ENCODE assay signal across 10 cellular contexts in genomic region chr3:27723803-27724458, GRCh38. TPM values are rescaled to one million over a fixed set of nuclear protein-coding genes. Genes with fewer than 3 reads are reported as not detected.
DNase-seq lines count a peak whose midpoint lies in the region; ATAC-seq and TF ChIP-seq lines count a peak whose summit lies in the region.
"Had no signal": no experiment of that assay in that cellular context is flagged by ENCODE, and none has a peak within 500 bp of the region (broad histone marks: within the 10 kb centered on the region; RNA-seq: fewer than 3 reads in every experiment).

No MANE protein-coding gene starts in this region.

- H3K9me3 ChIP-seq in CD8-positive, alpha-beta memory T cell (ENCODE audit: low read length), result no peaks in the 10 kb centered on the region
- no peaks in the 10 kb centered on the region for H3K9me3 ChIP-seq in HUES48 (ENCODE audit: control insufficient read depth, insufficient read depth, low read length)
- no peaks in the 10 kb centered on the region for H3K9me3 ChIP-seq in effector memory CD4-positive, alpha-beta T cell (ENCODE audit: control insufficient read depth, low read length)
- H3K9me3 ChIP-seq in neural progenitor cell (ENCODE audit: low read depth), result no peaks in the 10 kb centered on the region
- no peaks in the 10 kb centered on the region for H3K9me3 ChIP-seq in right lobe of liver
- no peaks in the 10 kb centered on the region for H3K9me3 ChIP-seq in MM.1S (replicated peaks; ENCODE audit: insufficient read depth, low read length)
- peaks cover 4% of the 10 kb centered on the region for H3K9me3 ChIP-seq in trophoblast cell (ENCODE audit: insufficient read depth, low read depth, low read length)
- H3K9me3 ChIP-seq in tibial nerve, result no peaks in the 10 kb centered on the region
- H3K9me3 ChIP-seq: neutrophil had no signal

- no peaks in the 10 kb centered on the region for H3K36me3 ChIP-seq in CD8-positive, alpha-beta memory T cell (ENCODE audit: insufficient read depth, low read length)
- H3K36me3 ChIP-seq in HUES48 (ENCODE audit: control insufficient read depth, insufficient read depth, low read length) (no peaks in the 10 kb centered on the region), neural progenitor cell (no peaks in the 10 kb centered on the region), right lobe of liver (no peaks in the 10 kb centered on the region), MM.1S (replicated peaks; ENCODE audit: insufficient read depth, low read length) (no peaks in the 10 kb centered on the region), trophoblast cell (ENCODE audit: control insufficient read depth in 1 of 2, insufficient read depth in 2 of 2, low read length in 2 of 2) (no peaks in the 10 kb centered on the region), tibial nerve (no peaks in the 10 kb centered on the region)
- no peaks in the 10 kb centered on the region for H3K36me3 ChIP-seq in effector memory CD4-positive, alpha-beta T cell (ENCODE audit: control insufficient read depth, insufficient read depth, low read length)
- H3K36me3 ChIP-seq: neutrophil had no signal

- peaks cover 36% of the 10 kb centered on the region for H3K4me1 ChIP-seq in CD8-positive, alpha-beta memory T cell (ENCODE audit: insufficient read depth, low read length)
- peaks cover 63% of the 10 kb centered on the region for H3K4me1 ChIP-seq in HUES48 (ENCODE audit: control insufficient read depth, insufficient read depth, low read length)
- H3K4me1 ChIP-seq in effector memory CD4-positive, alpha-beta T cell (ENCODE audit: control insufficient read depth, insufficient read depth, low read length, poor library complexity, severe bottlenecking), result peaks cover 42% of the 10 kb centered on the region
- H3K4me1 ChIP-seq in neural progenitor cell, result peaks cover 38% of the 10 kb centered on the region
- peaks cover 0 to 22% (median 5%) of the 10 kb centered on the region in 4 donors for H3K4me1 ChIP-seq in right lobe of liver
- H3K4me1 ChIP-seq in MM.1S (ENCODE audit: low read length), result no peaks in the 10 kb centered on the region
- H3K4me1 ChIP-seq in trophoblast cell (ENCODE audit: control insufficient read depth in 1 of 2, insufficient read depth in 2 of 2, low read length in 2 of 2), result peaks cover 11 to 15% of the 10 kb centered on the region in 2 experiments
- peaks cover 0 to 55% (median 28%) of the 10 kb centered on the region in 4 donors for H3K4me1 ChIP-seq in tibial nerve

- CTCF ChIA-PET in CD8-positive, alpha-beta memory T cell (lab: Charles Lee), result interaction anchor here (0.9 to 7.4 kb wide), 12 partner anchors 8 to 603 kb away, joined by 3 to 85 read pairs (median 10); no protein-coding TSS in a partner anchor

- no peak overlapping the region for H4K12ac ChIP-seq in trophoblast cell (ENCODE audit: low read depth, low read length)

- H3K9ac ChIP-seq in HUES48 (ENCODE audit: low read depth, low read length), result no peak overlapping the region
- H3K9ac ChIP-seq in neural progenitor cell, result no peak overlapping the region
- H3K9ac ChIP-seq in MM.1S (ENCODE audit: low read length), result no peak overlapping the region
- no peak overlapping the region for H3K9ac ChIP-seq in trophoblast cell (ENCODE audit: low read length)

- H3K79me1 ChIP-seq in trophoblast cell (ENCODE audit: low read length), result no peaks in the 10 kb centered on the region

- peaks cover 43 to 58% of the 10 kb centered on the region in 2 donors for H3K27me3 Mint-ChIP-seq in CD8-positive, alpha-beta memory T cell
- peaks cover 88% of the 10 kb centered on the region for H3K27me3 Mint-ChIP-seq in neural progenitor cell (ENCODE audit: insufficient read depth, low read depth)

- no peaks in the 10 kb centered on the region for H3K9me3 Mint-ChIP-seq in CD8-positive, alpha-beta memory T cell
- peaks cover 8% of the 10 kb centered on the region for H3K9me3 Mint-ChIP-seq in neural progenitor cell

- intact Hi-C loops in right lobe of liver (cut with DNase I), result no loop called here

- TF ChIP-seq POLR2A in right lobe of liver (IDR thresholded peaks at IDR 0.05) (no peak), tibial nerve (IDR thresholded peaks at IDR 0.05) (no peak)

- no peak overlapping the region for H3K18ac ChIP-seq in trophoblast cell (ENCODE audit: low read length)

- WGBS in right lobe of liver (ENCODE audit: insufficient coverage, low coverage, low lambda C conversion rate, missing lambda C conversion rate), result 9% methylated on average over 25 of the region's 37 CpGs
- WGBS in trophoblast cell (ENCODE audit: extremely low coverage, insufficient coverage, insufficient read length), result no CpG with 5 or more reads among the region's 37 CpGs
- 5% methylated on average over 34 to 37 of the region's 37 CpGs for WGBS in tibial nerve, 2 donors

- H3K27me3 ChIP-seq in CD8-positive, alpha-beta memory T cell (ENCODE audit: insufficient read depth, low read length, poor library complexity, severe bottlenecking), result peaks cover 42% of the 10 kb centered on the region
- H3K27me3 ChIP-seq in HUES48 (ENCODE audit: control insufficient read depth, insufficient read depth, low read length), result peaks cover 100% of the 10 kb centered on the region
- peaks cover 70% of the 10 kb centered on the region for H3K27me3 ChIP-seq in effector memory CD4-positive, alpha-beta T cell (replicated peaks; ENCODE audit: control insufficient read depth, insufficient read depth, low read length, poor library complexity, severe bottlenecking)
- H3K27me3 ChIP-seq in neural progenitor cell, result peaks cover 100% of the 10 kb centered on the region
- H3K27me3 ChIP-seq in right lobe of liver, result peaks cover 11 to 62% of the 10 kb centered on the region in 2 donors
- no peaks in the 10 kb centered on the region for H3K27me3 ChIP-seq in MM.1S (replicated peaks; ENCODE audit: insufficient read depth, low read length)
- peaks cover 77% of the 10 kb centered on the region for H3K27me3 ChIP-seq in trophoblast cell (ENCODE audit: insufficient read depth, low read length)
- H3K27me3 ChIP-seq in tibial nerve, result peaks cover 0 to 99% of the 10 kb centered on the region in 2 donors

- H3K14ac ChIP-seq in trophoblast cell (ENCODE audit: low read length), result no peak overlapping the region

- DNase-seq in CD8-positive, alpha-beta memory T cell, result peak in 1 of 5 donors; percentile 25
- DNase-seq in effector memory CD4-positive, alpha-beta T cell, result no peak
- peak; percentile 39 for DNase-seq in neural progenitor cell (ENCODE audit: low spot score)
- no peak for DNase-seq in right lobe of liver
- no peak for DNase-seq in MM.1S
- no peak for DNase-seq in trophoblast cell
- DNase-seq in tibial nerve (ENCODE audit: low spot score in 2 of 2), result no peak
- DNase-seq: DND-41 had no signal

- no peak overlapping the region for H3K27ac ChIP-seq in CD8-positive, alpha-beta memory T cell (ENCODE audit: low read depth, low read length)
- H3K27ac ChIP-seq in HUES48 (ENCODE audit: low read depth, low read length) (no peak overlapping the region), neural progenitor cell (no peak overlapping the region), right lobe of liver (no peak overlapping the region), MM.1S (ENCODE audit: low read length) (no peak overlapping the region), trophoblast cell (ENCODE audit: low read depth, low read length) (no peak overlapping the region), tibial nerve (no peak overlapping the region)
- no peak overlapping the region for H3K27ac ChIP-seq in effector memory CD4-positive, alpha-beta T cell (ENCODE audit: insufficient read depth, low read length, poor library complexity, severe bottlenecking)
- H3K27ac ChIP-seq: neutrophil had no signal

- no peak overlapping the region for H4K8ac ChIP-seq in trophoblast cell (ENCODE audit: low read depth, low read length)

- no peak overlapping the region for H3K4ac ChIP-seq in trophoblast cell (ENCODE audit: low read depth, low read length)

- H3K27ac Mint-ChIP-seq in CD8-positive, alpha-beta memory T cell, result peak overlapping the region in 5 of 8 donors; percentile 35 to 95 (median 71)
- H3K27ac Mint-ChIP-seq in neural progenitor cell, result no peak overlapping the region

- no peak for TF ChIP-seq EP300 in tibial nerve (IDR thresholded peaks at IDR 0.05)

- H2AFZ ChIP-seq in neural progenitor cell (replicated peaks), result no peak overlapping the region
- H2AFZ ChIP-seq in MM.1S (ENCODE audit: low read length), result no peak overlapping the region
- H2AFZ ChIP-seq in trophoblast cell (ENCODE audit: insufficient read depth, low read length, poor library complexity), result no peak overlapping the region

- H2BK12ac ChIP-seq in trophoblast cell (ENCODE audit: low read length), result no peak overlapping the region

- no peak overlapping the region for H2BK5ac ChIP-seq in trophoblast cell (ENCODE audit: low read depth, low read length, poor library complexity)

- H3K4me2 ChIP-seq in neural progenitor cell, result peak overlapping the region; percentile 2
- H3K4me2 ChIP-seq in MM.1S (ENCODE audit: low read depth, low read length), result no peak overlapping the region
- no peak overlapping the region for H3K4me2 ChIP-seq in trophoblast cell (ENCODE audit: low read length)

- peaks cover 42% of the 10 kb centered on the region for H3F3A ChIP-seq in neural progenitor cell (ENCODE audit: low read depth)
- H3F3A ChIP-seq in MM.1S (ENCODE audit: insufficient read depth, low read length), result no peaks in the 10 kb centered on the region

- no peak overlapping the region for H3K23ac ChIP-seq in trophoblast cell (ENCODE audit: low read length)

- TF ChIP-seq CTCF in neural progenitor cell (IDR thresholded peaks at IDR 0.05) (no peak), right lobe of liver (IDR thresholded peaks at IDR 0.05) (no peak), MM.1S (IDR thresholded peaks at IDR 0.05; ENCODE audit: low read length) (no peak), tibial nerve (IDR thresholded peaks at IDR 0.05) (no peak)

- H3K9me2 ChIP-seq in MM.1S (replicated peaks; ENCODE audit: insufficient read depth, low read length), result no peaks in the 10 kb centered on the region

- H3K36me3 Mint-ChIP-seq in CD8-positive, alpha-beta memory T cell, result peaks cover 0 to 30% (median 4%) of the 10 kb centered on the region in 3 donors
- H3K36me3 Mint-ChIP-seq in neural progenitor cell, result no peaks in the 10 kb centered on the region

- peak overlapping the region; percentile 73 for H3K4me3 ChIP-seq in CD8-positive, alpha-beta memory T cell (ENCODE audit: low read length)
- peak overlapping the region; percentile 21 for H3K4me3 ChIP-seq in HUES48 (ENCODE audit: low read depth, low read length)
- peak overlapping the region; percentile 76 for H3K4me3 ChIP-seq in effector memory CD4-positive, alpha-beta T cell (ENCODE audit: insufficient read depth, low read depth, low read length, poor library complexity, severe bottlenecking)
- no peak overlapping the region for H3K4me3 ChIP-seq in neural progenitor cell
- no peak overlapping the region for H3K4me3 ChIP-seq in right lobe of liver
- no peak overlapping the region for H3K4me3 ChIP-seq in MM.1S (ENCODE audit: low read length)
- no peak overlapping the region for H3K4me3 ChIP-seq in trophoblast cell (ENCODE audit: low read depth, low read length)
- H3K4me3 ChIP-seq in tibial nerve, result peak overlapping the region in 2 of 4 donors; percentile 23

- peaks cover 43 to 51% (median 45%) of the 10 kb centered on the region in 3 donors for H3K4me1 Mint-ChIP-seq in CD8-positive, alpha-beta memory T cell
- peaks cover 49% of the 10 kb centered on the region for H3K4me1 Mint-ChIP-seq in neural progenitor cell

- H3K4me3 Mint-ChIP-seq in CD8-positive, alpha-beta memory T cell, result peak overlapping the region; percentile 85 to 99 (median 95)
- H3K4me3 Mint-ChIP-seq in neural progenitor cell, result peak overlapping the region; percentile 71

- H2AK5ac ChIP-seq in trophoblast cell (ENCODE audit: low read length), result no peak overlapping the region

- POLR2A ChIA-PET in CD8-positive, alpha-beta memory T cell (lab: Charles Lee), result interaction anchor here (0.6 to 5.0 kb wide), 6 partner anchors 11 to 604 kb away, joined by 3 to 59 read pairs (median 5); no protein-coding TSS in a partner anchor

- no peak overlapping the region for H4K91ac ChIP-seq in trophoblast cell (ENCODE audit: low read depth, low read length)

- H3K79me2 ChIP-seq in neural progenitor cell (ENCODE audit: low read depth) (no peaks in the 10 kb centered on the region), MM.1S (ENCODE audit: low read length) (no peaks in the 10 kb centered on the region), trophoblast cell (ENCODE audit: control insufficient read depth, insufficient read depth, low read length, poor library complexity) (no peaks in the 10 kb centered on the region)

- H2BK120ac ChIP-seq in trophoblast cell (ENCODE audit: insufficient read depth, low read length, poor library complexity), result no peak overlapping the region

- H4K20me1 ChIP-seq in neural progenitor cell (ENCODE audit: low read depth) (peaks cover 96% of the 10 kb centered on the region), MM.1S (ENCODE audit: insufficient read depth, low read length) (no peaks in the 10 kb centered on the region)

- no peak for ATAC-seq in right lobe of liver

RNA-seq across cellular contexts. Expression of gene EOMES, which starts 1.8 kb away (rescaled TPM):
- 10 to 100 TPM; 37.1 to 37.2 TPM for total RNA-seq in CD8-positive, alpha-beta memory T cell
- 188 TPM for polyA plus RNA-seq in CD8-positive, alpha-beta memory T cell
- total RNA-seq in neural progenitor cell (ENCODE audit: low replicate concordance), result not detected in 2 replicates
- total RNA-seq in right lobe of liver, result 1 to 10 TPM in 1 of 6 experiments, under 1 TPM in 5; 0.11 to 1.0 (median 0.33) TPM
- 0.01 TPM in 1 of 2 replicates, not detected in the other for polyA plus RNA-seq in trophoblast cell (2013)
- total RNA-seq in tibial nerve, result 1 to 10 TPM in 1 of 4 donors, under 1 TPM in 3; 0.22 to 1.7 (median 0.69) TPM

Comparison
In these comparisons a context has a peak if more than half of its experiments do, and no peak if none do; other contexts are left out.
1. H3K4me3 ChIP-seq: peak in CD8-positive, alpha-beta memory T cell (single experiment), HUES48 (single experiment) and effector memory CD4-positive, alpha-beta T cell (single experiment); none in neural progenitor cell (single experiment), right lobe of liver (0 of 3), MM.1S (single experiment) and trophoblast cell (single experiment).
2. RNA of gene EOMES, which starts 1.8 kb away (total RNA-seq): 37.1 to 37.2 TPM in CD8-positive, alpha-beta memory T cell; 0.22 to 1.7 TPM in tibial nerve, 0.11 to 1.0 TPM in right lobe of liver and not detected in neural progenitor cell; every median in the first group is over 10 times any median in the second.